Comparison of ENCODE assay signal across 1 cellular context in genomic region chr5:72850113-72850512, GRCh38.
TF ChIP-seq lines count a peak whose summit lies in the region.

No MANE protein-coding gene starts in this region.

TF ChIP-seq in GM12878, 131 proteins besides CTCF, POLR2A, EP300 and RAD21 (continued from another document):
- TF ChIP-seq BCL3 (IDR thresholded peaks at IDR 0.05; ENCODE audit: borderline replicate concordance, insufficient read depth, low read depth, low read length, poor library complexity, severe bottlenecking) (no peak), POLR2AphosphoS5 (IDR thresholded peaks at IDR 0.05; ENCODE audit: low read length) (no peak), HDAC2 (IDR thresholded peaks at IDR 0.05) (no peak), PAX8 (IDR thresholded peaks at IDR 0.05) (no peak), SREBF2 (IDR thresholded peaks at IDR 0.05; ENCODE audit: low read length) (no peak), ZNF24 (IDR thresholded peaks at IDR 0.05) (no peak), NFXL1 (IDR thresholded peaks at IDR 0.05; ENCODE audit: borderline replicate concordance) (no peak), MTA3 (IDR thresholded peaks at IDR 0.05; ENCODE audit: borderline replicate concordance, low read length) (no peak), ATF7 (IDR thresholded peaks at IDR 0.05; ENCODE audit: low read depth) (no peak), EED (IDR thresholded peaks at IDR 0.05; ENCODE audit: low read depth) (no peak), NRF1 (conservative IDR thresholded peaks at IDR 0.05; ENCODE audit: low read depth, low read length) (no peak), RFX5 (IDR thresholded peaks at IDR 0.05; ENCODE audit: low read depth, low read length) (no peak)
- TF ChIP-seq, protein P1, sequence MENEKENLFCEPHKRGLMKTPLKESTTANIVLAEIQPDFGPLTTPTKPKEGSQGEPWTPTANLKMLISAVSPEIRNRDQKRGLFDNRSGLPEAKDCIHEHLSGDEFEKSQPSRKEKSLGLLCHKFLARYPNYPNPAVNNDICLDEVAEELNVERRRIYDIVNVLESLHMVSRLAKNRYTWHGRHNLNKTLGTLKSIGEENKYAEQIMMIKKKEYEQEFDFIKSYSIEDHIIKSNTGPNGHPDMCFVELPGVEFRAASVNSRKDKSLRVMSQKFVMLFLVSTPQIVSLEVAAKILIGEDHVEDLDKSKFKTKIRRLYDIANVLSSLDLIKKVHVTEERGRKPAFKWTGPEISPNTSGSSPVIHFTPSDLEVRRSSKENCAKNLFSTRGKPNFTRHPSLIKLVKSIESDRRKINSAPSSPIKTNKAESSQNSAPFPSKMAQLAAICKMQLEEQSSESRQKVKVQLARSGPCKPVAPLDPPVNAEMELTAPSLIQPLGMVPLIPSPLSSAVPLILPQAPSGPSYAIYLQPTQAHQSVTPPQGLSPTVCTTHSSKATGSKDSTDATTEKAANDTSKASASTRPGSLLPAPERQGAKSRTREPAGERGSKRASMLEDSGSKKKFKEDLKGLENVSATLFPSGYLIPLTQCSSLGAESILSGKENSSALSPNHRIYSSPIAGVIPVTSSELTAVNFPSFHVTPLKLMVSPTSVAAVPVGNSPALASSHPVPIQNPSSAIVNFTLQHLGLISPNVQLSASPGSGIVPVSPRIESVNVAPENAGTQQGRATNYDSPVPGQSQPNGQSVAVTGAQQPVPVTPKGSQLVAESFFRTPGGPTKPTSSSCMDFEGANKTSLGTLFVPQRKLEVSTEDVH (IDR thresholded peaks at IDR 0.05; ENCODE audit: low read depth, partially characterized antibody): no peak
- TF ChIP-seq, protein P2, sequence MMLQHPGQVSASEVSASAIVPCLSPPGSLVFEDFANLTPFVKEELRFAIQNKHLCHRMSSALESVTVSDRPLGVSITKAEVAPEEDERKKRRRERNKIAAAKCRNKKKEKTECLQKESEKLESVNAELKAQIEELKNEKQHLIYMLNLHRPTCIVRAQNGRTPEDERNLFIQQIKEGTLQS (IDR thresholded peaks at IDR 0.05; ENCODE audit: borderline replicate concordance, extremely low read depth, low read depth, low read length): no peak
- TF ChIP-seq, protein P3, sequence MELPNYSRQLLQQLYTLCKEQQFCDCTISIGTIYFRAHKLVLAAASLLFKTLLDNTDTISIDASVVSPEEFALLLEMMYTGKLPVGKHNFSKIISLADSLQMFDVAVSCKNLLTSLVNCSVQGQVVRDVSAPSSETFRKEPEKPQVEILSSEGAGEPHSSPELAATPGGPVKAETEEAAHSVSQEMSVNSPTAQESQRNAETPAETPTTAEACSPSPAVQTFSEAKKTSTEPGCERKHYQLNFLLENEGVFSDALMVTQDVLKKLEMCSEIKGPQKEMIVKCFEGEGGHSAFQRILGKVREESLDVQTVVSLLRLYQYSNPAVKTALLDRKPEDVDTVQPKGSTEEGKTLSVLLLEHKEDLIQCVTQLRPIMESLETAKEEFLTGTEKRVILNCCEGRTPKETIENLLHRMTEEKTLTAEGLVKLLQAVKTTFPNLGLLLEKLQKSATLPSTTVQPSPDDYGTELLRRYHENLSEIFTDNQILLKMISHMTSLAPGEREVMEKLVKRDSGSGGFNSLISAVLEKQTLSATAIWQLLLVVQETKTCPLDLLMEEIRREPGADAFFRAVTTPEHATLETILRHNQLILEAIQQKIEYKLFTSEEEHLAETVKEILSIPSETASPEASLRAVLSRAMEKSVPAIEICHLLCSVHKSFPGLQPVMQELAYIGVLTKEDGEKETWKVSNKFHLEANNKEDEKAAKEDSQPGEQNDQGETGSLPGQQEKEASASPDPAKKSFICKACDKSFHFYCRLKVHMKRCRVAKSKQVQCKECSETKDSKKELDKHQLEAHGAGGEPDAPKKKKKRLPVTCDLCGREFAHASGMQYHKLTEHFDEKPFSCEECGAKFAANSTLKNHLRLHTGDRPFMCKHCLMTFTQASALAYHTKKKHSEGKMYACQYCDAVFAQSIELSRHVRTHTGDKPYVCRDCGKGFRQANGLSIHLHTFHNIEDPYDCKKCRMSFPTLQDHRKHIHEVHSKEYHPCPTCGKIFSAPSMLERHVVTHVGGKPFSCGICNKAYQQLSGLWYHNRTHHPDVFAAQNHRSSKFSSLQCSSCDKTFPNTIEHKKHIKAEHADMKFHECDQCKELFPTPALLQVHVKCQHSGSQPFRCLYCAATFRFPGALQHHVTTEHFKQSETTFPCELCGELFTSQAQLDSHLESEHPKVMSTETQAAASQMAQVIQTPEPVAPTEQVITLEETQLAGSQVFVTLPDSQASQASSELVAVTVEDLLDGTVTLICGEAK (IDR thresholded peaks at IDR 0.05; ENCODE audit: borderline replicate concordance): no peak
TF ChIP-seq in GM12878: peak in this region for 0.
